23 cellular contexts compared by ENCODE assay signal in the genomic region with DNA sequence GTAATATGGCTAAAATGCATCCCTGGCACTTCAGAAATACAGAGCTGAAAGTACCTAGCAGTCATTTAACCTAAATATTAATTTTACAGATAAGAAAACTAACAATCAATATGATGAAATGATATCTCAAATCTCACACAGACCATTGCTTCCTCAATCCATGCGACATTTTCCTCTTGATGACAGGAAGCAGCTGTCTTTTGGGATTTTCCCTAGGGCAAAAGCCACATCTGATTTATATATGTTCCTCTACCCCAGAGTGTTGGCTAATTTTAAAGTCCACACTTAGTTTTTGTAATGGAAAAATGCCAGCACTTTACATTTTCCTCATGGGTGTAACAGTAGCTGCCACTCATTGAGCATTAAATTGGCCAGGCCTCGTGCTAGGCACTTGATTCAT.
"Had no signal": no experiment of that assay in that cellular context is flagged by ENCODE, and none has a peak within 500 bp of the region (broad histone marks: within the 10 kb centered on the region; RNA-seq: fewer than 3 reads in every experiment).

No MANE protein-coding gene starts in this region.

- H3K27me3 ChIP-seq: esophagus squamous epithelium, gastroesophageal sphincter, neutrophil, right lobe of liver, spleen, suprapubic skin, thyroid gland, upper lobe of left lung, uterus had no signal

- H3K27ac Mint-ChIP-seq: immature natural killer cell; stimulated activated memory B cell treated with anti-CD40 and anti-IgM and Interleukin-4, amounts not matched to agents 10 μg/mL and 1 μg/mL and 100 μg/mL, for 72 hours had no signal

- H3K4me1 ChIP-seq: right lobe of liver, uterus had no signal

- H3K36me3 Mint-ChIP-seq: immature natural killer cell; stimulated activated memory B cell treated with anti-CD40 and anti-IgM and Interleukin-4, amounts not matched to agents 10 μg/mL and 1 μg/mL and 100 μg/mL, for 72 hours had no signal

- DNase-seq: esophagus squamous epithelium; foreskin fibroblast; glutamatergic neuron; immature natural killer cell; kidney; left cardiac atrium; left ventricle myocardium superior; naive thymus-derived CD4-positive, alpha-beta T cell; psoas muscle; retina; right lobe of liver; spleen; stimulated activated CD4-positive, alpha-beta T cell treated with anti-CD3 and anti-CD28 coated beads, Interleukin-15, amount 100 ng/mL, for 24 hours; stimulated activated CD4-positive, alpha-beta T cell treated with anti-CD3 and anti-CD28 coated beads, Interleukin-1b, Interleukin-23, amount 100 ng/mL, for 48 hours; stimulated activated CD4-positive, alpha-beta T cell treated with anti-CD3 and anti-CD28 coated beads, Interleukin-4, amount 100 ng/mL, for 24 hours; thyroid gland; upper lobe of left lung; uterus had no signal

- H3K27ac ChIP-seq: esophagus squamous epithelium, gastroesophageal sphincter, neutrophil, psoas muscle, right lobe of liver, suprapubic skin, thyroid gland, upper lobe of left lung, uterus had no signal

- H3K36me3 ChIP-seq: esophagus squamous epithelium, gastroesophageal sphincter, neutrophil, right lobe of liver, spleen, suprapubic skin, thyroid gland, upper lobe of left lung, uterus had no signal

- H3K4me3 ChIP-seq: esophagus squamous epithelium, gastroesophageal sphincter, lung, psoas muscle, right lobe of liver, spleen, suprapubic skin, thyroid gland, upper lobe of left lung, uterus had no signal

- H3K9me3 Mint-ChIP-seq: stimulated activated memory B cell treated with anti-CD40 and anti-IgM and Interleukin-4, amounts not matched to agents 10 μg/mL and 1 μg/mL and 100 μg/mL, for 72 hours had no signal

- H3K4me3 Mint-ChIP-seq: immature natural killer cell; naive thymus-derived CD4-positive, alpha-beta T cell; stimulated activated memory B cell treated with anti-CD40 and anti-IgM and Interleukin-4, amounts not matched to agents 10 μg/mL and 1 μg/mL and 100 μg/mL, for 72 hours had no signal

- H3K9me3 ChIP-seq: esophagus squamous epithelium, gastroesophageal sphincter, neutrophil, psoas muscle, right lobe of liver, suprapubic skin, thyroid gland, upper lobe of left lung, uterus had no signal

- H3K4me1 Mint-ChIP-seq: stimulated activated memory B cell treated with anti-CD40 and anti-IgM and Interleukin-4, amounts not matched to agents 10 μg/mL and 1 μg/mL and 100 μg/mL, for 72 hours had no signal
